In the genomic region with DNA sequence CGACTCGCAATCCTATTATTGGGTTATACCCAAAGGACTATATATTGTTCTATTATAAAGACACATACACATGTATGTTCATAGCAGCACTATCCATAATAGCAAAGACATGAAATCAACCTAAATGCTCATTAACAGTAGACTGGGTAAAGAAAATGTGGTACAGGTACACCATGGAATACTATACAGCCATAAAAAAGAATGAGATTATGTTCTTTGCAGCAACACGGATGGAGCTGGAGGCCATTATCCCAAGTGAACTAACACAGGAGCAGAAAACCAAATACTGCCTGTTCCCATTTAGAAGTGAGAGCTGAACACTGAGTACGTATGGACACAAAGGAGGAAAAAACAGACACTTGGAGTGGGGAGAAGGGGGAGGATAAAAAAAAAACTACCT, we compare ENCODE assay signal across 1 cellular context.
TF ChIP-seq lines count a peak whose summit lies in the region.

No MANE protein-coding gene starts in this region.

TF ChIP-seq in K562, 482 proteins besides CTCF, POLR2A, EP300 and RAD21 (continued from another document):
- TF ChIP-seq RBM25 (IDR thresholded peaks at IDR 0.05; ENCODE audit: low read depth, low read length, severe bottlenecking): peak; percentile 81
